Comparison of ENCODE assay signal across 7 cellular contexts in genomic region chr1:38835230-38835827, GRCh38. TPM values are rescaled to one million over a fixed set of nuclear protein-coding genes. Genes with fewer than 3 reads are reported as not detected.
A peak's percentile ranks its signal among the peaks of the same experiment; 100 is the strongest.
DNase-seq lines count a peak whose midpoint lies in the region; ATAC-seq and TF ChIP-seq lines count a peak whose summit lies in the region.

No MANE protein-coding gene starts in this region.

- H3K9me3 Mint-ChIP-seq in activated CD4-positive, alpha-beta T cell treated with anti-CD3 and anti-CD28 coated beads, Interleukin-2, amount 10 ng/mL, durations not matched to agents 7 days and 5 days, result no peaks in the 10 kb centered on the region
- no peaks in the 10 kb centered on the region for H3K9me3 Mint-ChIP-seq in nephron progenitor cell

- POLR2A ChIA-PET in activated CD4-positive, alpha-beta T cell treated with anti-CD3 and anti-CD28 coated beads, Interleukin-2, amount 10 ng/mL, durations not matched to agents 7 days and 5 days (lab: Charles Lee), result interaction anchor here (0.6 kb wide), 1 partner anchor 338 kb away, joined by 3 read pairs; no protein-coding TSS in a partner anchor

- H3K36me3 Mint-ChIP-seq in activated CD4-positive, alpha-beta T cell treated with anti-CD3 and anti-CD28 coated beads, Interleukin-2, amount 10 ng/mL, durations not matched to agents 7 days and 5 days (ENCODE audit: low read depth), result peaks cover 17% of the 10 kb centered on the region
- peaks cover 15% of the 10 kb centered on the region for H3K36me3 Mint-ChIP-seq in nephron progenitor cell (ENCODE audit: low read depth)

- H3K4me3 ChIP-seq in fibroblast of mammary gland (ENCODE audit: control insufficient read depth, low read depth, low read length), result no peak overlapping the region

- peak; percentile 78 for TF ChIP-seq CTCF in fibroblast of mammary gland (conservative IDR thresholded peaks at IDR 0.05; ENCODE audit: control insufficient read depth, insufficient read depth, low read depth, low read length)
- peak; percentile 83 for TF ChIP-seq CTCF in nephron progenitor cell (IDR thresholded peaks at IDR 0.05)

- no peak for TF ChIP-seq POLR2A in GM18505 (IDR thresholded peaks at IDR 0.05; ENCODE audit: borderline replicate concordance, extremely low read depth, insufficient read depth, insufficient read length)

- CTCF ChIA-PET in activated CD4-positive, alpha-beta T cell treated with anti-CD3 and anti-CD28 coated beads, Interleukin-2, amount 10 ng/mL, durations not matched to agents 7 days and 5 days (lab: Charles Lee), result interaction anchor here (0.7 to 1.3 kb wide), 4 partner anchors 15 to 802 kb away, joined by 3 to 9 read pairs (median 4); partner anchors contain the start of gene MYCBP

- ATAC-seq in GM18505 (IDR thresholded peaks at IDR 0.05; ENCODE audit: unreplicated experiment), result no peak

- DNase-seq in GM03348 (ENCODE audit: low spot score) (peak; percentile 79), HK-2 (ENCODE audit: unreplicated experiment) (peak; percentile 34), NCI-H524 treated with DMSO at 0.1 percent for 48 hours (lab: John Stamatoyannopoulos, UW) (peak; percentile 27), fibroblast of mammary gland (ENCODE audit: low read depth) (peak; percentile 87), nephron progenitor cell (peak; percentile 52)
- peak; percentile 81 for DNase-seq in activated CD4-positive, alpha-beta T cell treated with anti-CD3 and anti-CD28 coated beads, Interleukin-2, amount 10 ng/mL, durations not matched to agents 7 days and 5 days

- no peak overlapping the region for H3K27ac Mint-ChIP-seq in activated CD4-positive, alpha-beta T cell treated with anti-CD3 and anti-CD28 coated beads, Interleukin-2, amount 10 ng/mL, durations not matched to agents 7 days and 5 days
- H3K27ac Mint-ChIP-seq in nephron progenitor cell, result no peak overlapping the region

- H3K4me3 Mint-ChIP-seq in activated CD4-positive, alpha-beta T cell treated with anti-CD3 and anti-CD28 coated beads, Interleukin-2, amount 10 ng/mL, durations not matched to agents 7 days and 5 days, result no peak overlapping the region
- no peak overlapping the region for H3K4me3 Mint-ChIP-seq in nephron progenitor cell

- peaks cover 17% of the 10 kb centered on the region for H3K27me3 Mint-ChIP-seq in activated CD4-positive, alpha-beta T cell treated with anti-CD3 and anti-CD28 coated beads, Interleukin-2, amount 10 ng/mL, durations not matched to agents 7 days and 5 days
- H3K27me3 Mint-ChIP-seq in nephron progenitor cell (ENCODE audit: low read depth, poor library complexity), result peaks cover 16% of the 10 kb centered on the region

- peaks cover under 1% of the 10 kb centered on the region for H3K4me1 Mint-ChIP-seq in activated CD4-positive, alpha-beta T cell treated with anti-CD3 and anti-CD28 coated beads, Interleukin-2, amount 10 ng/mL, durations not matched to agents 7 days and 5 days
- peaks cover 14% of the 10 kb centered on the region for H3K4me1 Mint-ChIP-seq in nephron progenitor cell

RNA-seq across cellular contexts. Expression of gene RRAGC, which starts 24.2 kb away (rescaled TPM):
- 10 to 100 TPM; 17.2 to 17.5 TPM for total RNA-seq in activated CD4-positive, alpha-beta T cell treated with anti-CD3 and anti-CD28 coated beads, Interleukin-2, amount 10 ng/mL, durations not matched to agents 7 days and 5 days

RNA-seq across cellular contexts. Expression of gene MYCBP, which starts 37.8 kb away (rescaled TPM):
- total RNA-seq in activated CD4-positive, alpha-beta T cell treated with anti-CD3 and anti-CD28 coated beads, Interleukin-2, amount 10 ng/mL, durations not matched to agents 7 days and 5 days, result 10 to 100 TPM; 40.7 TPM

RNA-seq across cellular contexts. Expression of gene GJA9, which starts 46.1 kb away (rescaled TPM):
- total RNA-seq in activated CD4-positive, alpha-beta T cell treated with anti-CD3 and anti-CD28 coated beads, Interleukin-2, amount 10 ng/mL, durations not matched to agents 7 days and 5 days, result not detected

Comparison
In these comparisons a context has a peak if more than half of its experiments do, and no peak if none do; other contexts are left out.
1. DNase-seq: peak in every context shown above with its lines; median percentile 87 in fibroblast of mammary gland; 81 in activated CD4-positive, alpha-beta T cell treated with anti-CD3 and anti-CD28 coated beads, Interleukin-2, amount 10 ng/mL, durations not matched to agents 7 days and 5 days; 79 in GM03348; 52 in nephron progenitor cell; 34 in HK-2; 27 in NCI-H524 treated with DMSO at 0.1 percent for 48 hours.